ENCODE assay signal across 1 cellular context in the genomic region with DNA sequence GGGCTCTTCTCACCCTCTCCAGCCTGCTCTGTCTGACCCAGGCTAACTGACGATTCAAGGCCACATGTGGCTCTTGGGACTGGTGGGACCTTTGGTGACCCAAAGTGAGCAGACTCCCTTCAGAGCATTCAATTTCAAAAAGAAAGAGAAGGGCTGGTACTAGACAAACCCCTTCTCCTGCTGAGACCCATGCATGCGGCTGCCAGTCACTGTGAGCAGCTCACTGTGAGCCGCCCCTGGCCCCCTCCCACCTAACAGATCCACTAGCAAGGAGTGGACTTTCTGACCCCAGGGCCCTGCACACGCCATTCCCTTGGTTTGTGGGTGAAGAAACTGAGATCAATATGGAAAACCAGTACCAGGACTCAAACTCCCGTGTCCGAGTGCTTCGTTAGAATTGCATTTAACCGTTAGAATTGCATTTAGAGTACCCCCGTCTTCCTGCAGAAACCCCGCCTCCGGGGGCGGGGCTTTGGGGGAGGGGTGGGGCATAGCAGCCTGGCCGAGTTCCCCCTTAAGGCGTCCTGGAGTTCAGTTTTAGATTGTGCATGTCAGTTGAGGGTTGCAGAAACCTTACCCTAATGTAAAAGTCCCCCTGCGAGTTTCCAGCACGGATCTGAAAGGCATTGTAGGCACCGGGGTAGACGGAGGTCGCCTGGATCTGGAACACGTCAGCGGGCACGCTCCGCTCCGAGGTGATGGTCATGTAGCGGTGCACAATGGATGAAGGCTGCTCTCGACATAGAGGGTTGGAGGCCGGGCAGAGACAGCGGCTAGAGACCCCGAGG.
TF ChIP-seq lines count a peak whose summit lies in the region.

No MANE protein-coding gene starts in this region.

TF ChIP-seq in GM12878, 131 proteins besides CTCF, POLR2A, EP300 and RAD21:
- no peak for TF ChIP-seq NRF1 (conservative IDR thresholded peaks at IDR 0.05; ENCODE audit: low read depth, low read length)
- TF ChIP-seq SMARCA5 (IDR thresholded peaks at IDR 0.05): no peak
- no peak for TF ChIP-seq RBBP5 (conservative IDR thresholded peaks at IDR 0.05)
- TF ChIP-seq, protein P1, sequence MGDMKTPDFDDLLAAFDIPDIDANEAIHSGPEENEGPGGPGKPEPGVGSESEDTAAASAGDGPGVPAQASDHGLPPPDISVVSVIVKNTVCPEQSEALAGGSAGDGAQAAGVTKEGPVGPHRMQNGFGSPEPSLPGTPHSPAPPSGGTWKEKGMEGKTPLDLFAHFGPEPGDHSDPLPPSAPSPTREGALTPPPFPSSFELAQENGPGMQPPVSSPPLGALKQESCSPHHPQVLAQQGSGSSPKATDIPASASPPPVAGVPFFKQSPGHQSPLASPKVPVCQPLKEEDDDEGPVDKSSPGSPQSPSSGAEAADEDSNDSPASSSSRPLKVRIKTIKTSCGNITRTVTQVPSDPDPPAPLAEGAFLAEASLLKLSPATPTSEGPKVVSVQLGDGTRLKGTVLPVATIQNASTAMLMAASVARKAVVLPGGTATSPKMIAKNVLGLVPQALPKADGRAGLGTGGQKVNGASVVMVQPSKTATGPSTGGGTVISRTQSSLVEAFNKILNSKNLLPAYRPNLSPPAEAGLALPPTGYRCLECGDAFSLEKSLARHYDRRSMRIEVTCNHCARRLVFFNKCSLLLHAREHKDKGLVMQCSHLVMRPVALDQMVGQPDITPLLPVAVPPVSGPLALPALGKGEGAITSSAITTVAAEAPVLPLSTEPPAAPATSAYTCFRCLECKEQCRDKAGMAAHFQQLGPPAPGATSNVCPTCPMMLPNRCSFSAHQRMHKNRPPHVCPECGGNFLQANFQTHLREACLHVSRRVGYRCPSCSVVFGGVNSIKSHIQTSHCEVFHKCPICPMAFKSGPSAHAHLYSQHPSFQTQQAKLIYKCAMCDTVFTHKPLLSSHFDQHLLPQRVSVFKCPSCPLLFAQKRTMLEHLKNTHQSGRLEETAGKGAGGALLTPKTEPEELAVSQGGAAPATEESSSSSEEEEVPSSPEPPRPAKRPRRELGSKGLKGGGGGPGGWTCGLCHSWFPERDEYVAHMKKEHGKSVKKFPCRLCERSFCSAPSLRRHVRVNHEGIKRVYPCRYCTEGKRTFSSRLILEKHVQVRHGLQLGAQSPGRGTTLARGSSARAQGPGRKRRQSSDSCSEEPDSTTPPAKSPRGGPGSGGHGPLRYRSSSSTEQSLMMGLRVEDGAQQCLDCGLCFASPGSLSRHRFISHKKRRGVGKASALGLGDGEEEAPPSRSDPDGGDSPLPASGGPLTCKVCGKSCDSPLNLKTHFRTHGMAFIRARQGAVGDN (IDR thresholded peaks at IDR 0.05): no peak
- TF ChIP-seq E2F4 (IDR thresholded peaks at IDR 0.05; ENCODE audit: low read depth, low read length): no peak
- TF ChIP-seq BRCA1 (IDR thresholded peaks at IDR 0.05; ENCODE audit: low read depth, low read length): no peak
- no peak for TF ChIP-seq CREB1 (IDR thresholded peaks at IDR 0.05; ENCODE audit: low read depth)
